In the genomic region with DNA sequence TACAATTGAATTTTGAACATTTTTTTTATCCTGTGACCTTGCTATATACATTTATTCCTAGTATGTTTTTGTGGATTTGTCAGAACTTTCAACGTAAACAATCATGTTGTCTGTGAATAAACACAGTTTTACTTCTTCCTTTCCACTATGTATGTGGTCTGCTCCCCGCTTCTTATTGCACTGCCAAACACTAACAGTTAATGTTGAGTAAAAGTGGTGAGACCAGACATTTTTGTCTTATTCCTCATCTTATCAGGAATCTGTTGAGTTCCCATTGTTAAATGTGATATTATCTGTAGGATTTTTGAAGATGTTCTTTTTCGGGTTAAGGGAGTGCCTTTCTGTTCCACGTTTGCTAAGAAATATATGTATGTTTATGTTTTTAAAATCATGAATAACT, we compare ENCODE assay signal across 22 cellular contexts.
"Had no signal": no experiment of that assay in that cellular context is flagged by ENCODE, and none has a peak within 500 bp of the region (broad histone marks: within the 10 kb centered on the region; RNA-seq: fewer than 3 reads in every experiment).

No MANE protein-coding gene starts in this region.

- H3K9me3 Mint-ChIP-seq: activated B cell treated with CpG ODN at 0.5 μM for 24 hours; activated naive CD8-positive, alpha-beta T cell treated with anti-CD3 and anti-CD28 coated beads, Interleukin-2, amount 10 ng/mL, durations not matched to agents 7 days and 5 days had no signal

- H3K9me3 ChIP-seq: suprapubic skin had no signal

- H3K4me3 Mint-ChIP-seq: activated B cell treated with CpG ODN at 0.5 μM for 24 hours; activated CD4-positive, alpha-beta memory T cell treated with anti-CD3 and anti-CD28 coated beads for 36 hours; activated naive CD4-positive, alpha-beta T cell treated with anti-CD3 and anti-CD28 coated beads for 36 hours; activated naive CD8-positive, alpha-beta T cell treated with anti-CD3 and anti-CD28 coated beads, Interleukin-2, amount 10 ng/mL, durations not matched to agents 7 days and 5 days; naive thymus-derived CD4-positive, alpha-beta T cell; stimulated activated memory B cell treated with anti-CD40 and anti-IgM and Interleukin-4, amounts not matched to agents 10 μg/mL and 1 μg/mL and 100 μg/mL, for 72 hours had no signal

- H3K27ac ChIP-seq: epithelial cell of prostate, lower lobe of right lung, stomach, suprapubic skin, tibial nerve had no signal

- H3K36me3 ChIP-seq: lower lobe of right lung, suprapubic skin had no signal

- H3K27me3 Mint-ChIP-seq: activated CD4-positive, alpha-beta memory T cell treated with anti-CD3 and anti-CD28 coated beads for 36 hours; activated naive CD8-positive, alpha-beta T cell treated with anti-CD3 and anti-CD28 coated beads, Interleukin-2, amount 10 ng/mL, durations not matched to agents 7 days and 5 days; naive thymus-derived CD4-positive, alpha-beta T cell; stimulated activated memory B cell treated with anti-CD40 and anti-IgM and Interleukin-4, amounts not matched to agents 10 μg/mL and 1 μg/mL and 100 μg/mL, for 72 hours had no signal

- H3K27me3 ChIP-seq: stomach, suprapubic skin, tibial nerve had no signal

- H3K27ac Mint-ChIP-seq: activated B cell treated with CpG ODN at 0.5 μM for 24 hours; activated CD4-positive, alpha-beta memory T cell treated with anti-CD3 and anti-CD28 coated beads for 36 hours; activated naive CD4-positive, alpha-beta T cell treated with anti-CD3 and anti-CD28 coated beads for 36 hours; activated naive CD8-positive, alpha-beta T cell treated with anti-CD3 and anti-CD28 coated beads, Interleukin-2, amount 10 ng/mL, durations not matched to agents 7 days and 5 days; naive thymus-derived CD4-positive, alpha-beta T cell; stimulated activated memory B cell treated with anti-CD40 and anti-IgM and Interleukin-4, amounts not matched to agents 10 μg/mL and 1 μg/mL and 100 μg/mL, for 72 hours had no signal

- H3K4me3 ChIP-seq: lower lobe of right lung, smooth muscle cell, stomach, suprapubic skin, tibial nerve had no signal

- H3K4me2 ChIP-seq: smooth muscle cell had no signal

- ATAC-seq: left lobe of liver; lower lobe of right lung; naive thymus-derived CD4-positive, alpha-beta T cell; sciatic nerve; stimulated activated memory B cell treated with anti-CD40 and anti-IgM and Interleukin-4, amounts not matched to agents 10 μg/mL and 1 μg/mL and 100 μg/mL, for 72 hours had no signal

- DNase-seq: activated B cell treated with CpG ODN at 0.5 μM for 24 hours; activated CD4-positive, alpha-beta memory T cell treated with anti-CD3 and anti-CD28 coated beads for 36 hours; activated CD4-positive, alpha-beta T cell treated with anti-CD3 and anti-CD28 coated beads for 48 hours; activated naive CD4-positive, alpha-beta T cell treated with anti-CD3 and anti-CD28 coated beads for 36 hours; activated naive CD8-positive, alpha-beta T cell treated with anti-CD3 and anti-CD28 coated beads, Interleukin-2, amount 10 ng/mL, durations not matched to agents 7 days and 5 days; activated T-cell treated with anti-CD3 and anti-CD28 coated beads, Interleukin-2, amount 50 U/mL, for 48 hours; amygdala; cerebellar nuclear complex; cortex of kidney; foreskin melanocyte; lower lobe of right lung; naive thymus-derived CD4-positive, alpha-beta T cell; stimulated activated CD4-positive, alpha-beta T cell treated with anti-CD3 and anti-CD28 coated beads, Interleukin-15, amount 100 ng/mL, for 24 hours; stomach; T1000 had no signal
